ENCODE assay signal across 9 cellular contexts in the genomic region with DNA sequence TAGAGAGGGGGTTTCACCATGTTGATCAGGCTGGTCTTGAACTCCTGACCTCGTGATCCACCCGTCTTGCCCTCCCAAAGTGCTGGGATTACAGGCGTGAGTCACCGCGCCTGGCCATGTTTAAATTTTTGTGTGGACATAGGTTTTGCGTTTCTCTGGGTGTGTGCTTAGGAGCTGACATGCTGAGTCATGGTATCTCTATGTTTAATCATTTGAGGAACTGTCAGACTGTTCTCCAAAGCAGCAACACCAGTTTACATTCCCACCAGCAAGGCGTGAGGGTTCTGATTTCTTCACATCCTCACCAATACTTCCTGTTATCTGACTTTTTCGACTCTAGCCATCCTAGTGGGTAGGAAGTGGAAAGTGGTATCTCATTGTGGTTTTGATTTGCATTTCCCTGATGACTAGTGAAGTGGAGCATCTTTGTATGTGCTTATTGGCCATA.
DNase-seq lines count a peak whose midpoint lies in the region; ATAC-seq and TF ChIP-seq lines count a peak whose summit lies in the region.
"Had no signal": no experiment of that assay in that cellular context is flagged by ENCODE, and none has a peak within 500 bp of the region (broad histone marks: within the 10 kb centered on the region; RNA-seq: fewer than 3 reads in every experiment).

No MANE protein-coding gene starts in this region.

- in situ Hi-C loops in brain microvascular endothelial cell (cut with HindIII; ENCODE audit: low pct_ligation_motif_present, low sequenced_read_pairs) = no loop called here

- H3K27ac Mint-ChIP-seq in CD4-positive, CD25-positive, alpha-beta regulatory T cell = peak overlapping the region; percentile 86 to 94 (median 89)

- ATAC-seq in CD4-positive, CD25-positive, alpha-beta regulatory T cell (ENCODE audit: low read depth in 2 of 2) = peak; percentile 80 to 85
- no peak for ATAC-seq in GM18873 (IDR thresholded peaks at IDR 0.05; ENCODE audit: low FRiP score, unreplicated experiment)

- no peak for TF ChIP-seq CTCF in brain microvascular endothelial cell (IDR thresholded peaks at IDR 0.05; ENCODE audit: low read depth, low read length, missing control alignments)
- TF ChIP-seq CTCF in WERI-Rb-1 (IDR thresholded peaks at IDR 0.05; ENCODE audit: low read depth, low read length) = no peak

- H3K27ac ChIP-seq in CD4-positive, CD25-positive, alpha-beta regulatory T cell (ENCODE audit: insufficient read depth, low read length, poor library complexity, severe bottlenecking) = peak overlapping the region; percentile 30
- H3K27ac ChIP-seq in brain microvascular endothelial cell = peak overlapping the region; percentile 69
- H3K27ac ChIP-seq in WERI-Rb-1 = no peak overlapping the region
- H3K27ac ChIP-seq: cardiac muscle cell had no signal

- H3K27me3 ChIP-seq in CD4-positive, CD25-positive, alpha-beta regulatory T cell (ENCODE audit: control insufficient read depth, insufficient read depth, low read length) = no peaks in the 10 kb centered on the region
- H3K27me3 ChIP-seq in brain microvascular endothelial cell (replicated peaks) = no peaks in the 10 kb centered on the region
- H3K27me3 ChIP-seq in WERI-Rb-1 (ENCODE audit: insufficient read depth, low read depth, severe bottlenecking) = no peaks in the 10 kb centered on the region
- H3K27me3 ChIP-seq: cardiac muscle cell had no signal

- peaks cover 27% of the 10 kb centered on the region for H3K4me1 ChIP-seq in CD4-positive, CD25-positive, alpha-beta regulatory T cell (ENCODE audit: control insufficient read depth, insufficient read depth, low read length, poor library complexity, severe bottlenecking)

- H3K4me3 ChIP-seq in CD4-positive, CD25-positive, alpha-beta regulatory T cell (ENCODE audit: low read depth, low read length) = peak overlapping the region; percentile 58
- H3K4me3 ChIP-seq in brain microvascular endothelial cell (ENCODE audit: low read depth, low read length) (no peak overlapping the region), WERI-Rb-1 (ENCODE audit: low read depth, low read length) (no peak overlapping the region)
- H3K4me3 ChIP-seq: cardiac muscle cell had no signal

- peak in 2 of 3 donors; percentile 70 to 84 for DNase-seq in CD4-positive, CD25-positive, alpha-beta regulatory T cell
- DNase-seq in HCEC 1CT (peak; percentile 84), SIG-M5 treated with dmso at 0.1 percent for 504 hours (lab: John Stamatoyannopoulos, UW; ENCODE audit: unreplicated experiment) (peak; percentile 80), brain microvascular endothelial cell (peak; percentile 96), WERI-Rb-1 (no peak), NCI-H524 (lab: John Stamatoyannopoulos, UW) (no peak)
- DNase-seq in stimulated activated CD4-positive, alpha-beta T cell treated with anti-CD3 and anti-CD28 coated beads, Interleukin-2, amount 100 ng/mL, for 24 hours = peak; percentile 33 to 51

- H3K36me3 Mint-ChIP-seq in CD4-positive, CD25-positive, alpha-beta regulatory T cell = no peaks in the 10 kb centered on the region

- peaks cover 3 to 4% of the 10 kb centered on the region in 2 experiments for H3K9me3 ChIP-seq in CD4-positive, CD25-positive, alpha-beta regulatory T cell (ENCODE audit: control insufficient read depth in 2 of 2, low read length in 2 of 2)
- H3K9me3 ChIP-seq in WERI-Rb-1 (ENCODE audit: severe bottlenecking) = peaks cover 6% of the 10 kb centered on the region

- peaks cover 5% of the 10 kb centered on the region for H3K27me3 Mint-ChIP-seq in CD4-positive, CD25-positive, alpha-beta regulatory T cell

- H3K4me3 Mint-ChIP-seq in CD4-positive, CD25-positive, alpha-beta regulatory T cell = peak overlapping the region; percentile 29 to 74 (median 58)

- peaks cover 15 to 61% (median 32%) of the 10 kb centered on the region in 4 donors for H3K4me1 Mint-ChIP-seq in CD4-positive, CD25-positive, alpha-beta regulatory T cell

- H3K36me3 ChIP-seq in CD4-positive, CD25-positive, alpha-beta regulatory T cell (ENCODE audit: control insufficient read depth, insufficient read depth, low read length) = no peaks in the 10 kb centered on the region
- no peaks in the 10 kb centered on the region for H3K36me3 ChIP-seq in brain microvascular endothelial cell (replicated peaks)
- H3K36me3 ChIP-seq in WERI-Rb-1 = no peaks in the 10 kb centered on the region
- H3K36me3 ChIP-seq: cardiac muscle cell had no signal

- H3K9me3 Mint-ChIP-seq in CD4-positive, CD25-positive, alpha-beta regulatory T cell = peaks cover 0 to 5% (median 2%) of the 10 kb centered on the region in 7 donors

Comparison
In these comparisons a context has a peak if more than half of its experiments do, and no peak if none do; other contexts are left out.
1. DNase-seq: peak in CD4-positive, CD25-positive, alpha-beta regulatory T cell (2 of 3), HCEC 1CT (single experiment), SIG-M5 treated with dmso at 0.1 percent for 504 hours (single experiment), brain microvascular endothelial cell (single experiment) and stimulated activated CD4-positive, alpha-beta T cell treated with anti-CD3 and anti-CD28 coated beads, Interleukin-2, amount 100 ng/mL, for 24 hours (2 of 2); none in WERI-Rb-1 (single experiment) and NCI-H524 (0 of 2).